19 cellular contexts compared by ENCODE assay signal in the genomic region with DNA sequence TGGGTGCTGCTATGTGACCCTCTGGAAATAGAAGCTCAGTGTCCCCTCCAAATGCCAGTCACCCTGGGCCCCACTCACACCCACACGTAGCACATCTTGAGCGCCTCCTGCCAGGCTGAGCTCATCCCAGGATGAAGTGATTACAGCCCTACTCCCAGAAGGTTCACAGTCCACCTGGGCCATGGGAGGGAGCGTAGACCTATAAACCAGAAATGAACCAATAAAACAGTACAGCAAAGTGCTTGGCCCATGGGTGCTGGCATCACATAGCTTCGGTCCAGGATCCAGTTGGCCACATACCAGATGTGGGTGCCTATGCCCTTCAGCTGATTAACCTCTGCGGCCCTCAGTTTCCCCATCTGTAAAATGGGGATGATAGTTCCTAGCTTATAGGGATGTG. TPM values are rescaled to one million over a fixed set of nuclear protein-coding genes. Genes with fewer than 3 reads are reported as not detected.
"Had no signal": no experiment of that assay in that cellular context is flagged by ENCODE, and none has a peak within 500 bp of the region (broad histone marks: within the 10 kb centered on the region; RNA-seq: fewer than 3 reads in every experiment).

No MANE protein-coding gene starts in this region.

- H3K9ac ChIP-seq: parathyroid adenoma had no signal

- H3K36me3 Mint-ChIP-seq: natural killer cell had no signal

- H3K9me3 Mint-ChIP-seq: activated T-cell treated with anti-CD3 and anti-CD28 coated beads, Interleukin-2, amount 50 U/mL, for 24 hours; memory B cell; natural killer cell had no signal

- H2AFZ ChIP-seq: parathyroid adenoma had no signal

- ATAC-seq: left ventricle myocardium superior, natural killer cell had no signal

- DNase-seq: activated CD4-positive, alpha-beta T cell treated with anti-CD3 and anti-CD28 coated beads, Interleukin-2, amount 50 U/mL, for 4 hours; activated CD4-positive, CD25-positive, alpha-beta regulatory T cell treated with anti-CD3 and anti-CD28 coated beads, Interleukin-2, amount 50 U/mL, for 72 hours; activated naive CD4-positive, alpha-beta T cell treated with anti-CD3 and anti-CD28 coated beads, Interleukin-2, amount 50 U/mL, for 16 hours; activated T-cell treated with anti-CD3 and anti-CD28 coated beads, Interleukin-2, amount 50 U/mL, for 24 hours; adrenal gland; caudate nucleus; left ventricle myocardium superior; natural killer cell; stimulated activated CD4-positive, alpha-beta T cell treated with anti-CD3 and anti-CD28 coated beads, Interleukin-12 subunit alpha, Interleukin-12 subunit beta, amount 100 ng/mL, for 4 hours; stimulated activated CD4-positive, alpha-beta T cell treated with anti-CD3 and anti-CD28 coated beads, Interleukin-2, amount 100 ng/mL, for 24 hours; T-helper 1 cell; T1000; testis had no signal

- H3K9me3 ChIP-seq: adrenal gland, neutrophil, stomach, testis, upper lobe of right lung had no signal

- H3K4me3 Mint-ChIP-seq: activated T-cell treated with anti-CD3 and anti-CD28 coated beads, Interleukin-2, amount 50 U/mL, for 24 hours; memory B cell; natural killer cell had no signal

- H3K27ac ChIP-seq: adrenal gland, coronary artery, neutrophil, parathyroid adenoma, testis, upper lobe of right lung had no signal

- H3K27ac Mint-ChIP-seq: activated T-cell treated with anti-CD3 and anti-CD28 coated beads, Interleukin-2, amount 50 U/mL, for 24 hours; memory B cell; natural killer cell had no signal

- H3K36me3 ChIP-seq: adrenal gland, stomach, upper lobe of right lung had no signal

- H3K27me3 ChIP-seq: testis had no signal

- H3K79me2 ChIP-seq: parathyroid adenoma had no signal

- H3K4me1 ChIP-seq: adrenal gland, parathyroid adenoma, testis, upper lobe of right lung had no signal

- H3K4me3 ChIP-seq: adrenal gland, coronary artery, stomach, testis, upper lobe of right lung had no signal

RNA-seq across cellular contexts. Expression of a gene that starts 2.2 kb away (rescaled TPM):
- total RNA-seq: left ventricle myocardium superior, natural killer cell had no signal
